ENCODE assay signal across 25 cellular contexts in genomic region chr13:105168295-105168694, GRCh38.
"Had no signal": no experiment of that assay in that cellular context is flagged by ENCODE, and none has a peak within 500 bp of the region (broad histone marks: within the 10 kb centered on the region; RNA-seq: fewer than 3 reads in every experiment).

No MANE protein-coding gene starts in this region.

- H3K9me3 ChIP-seq: colonic mucosa, gastrocnemius medialis, lower lobe of right lung, mucosa of descending colon had no signal

- H3K36me3 ChIP-seq: colonic mucosa, esophagus squamous epithelium, gastrocnemius medialis, heart right ventricle, left lung, lower lobe of right lung had no signal

- ATAC-seq: effector memory CD8-positive, alpha-beta T cell; esophagus mucosa; gastrocnemius medialis; heart right ventricle; left cardiac atrium; left ventricle myocardium superior; lower lobe of right lung; mucosa of descending colon had no signal

- FAIRE-seq: islet of Langerhans, keratinocyte had no signal

- H3K27ac ChIP-seq: colonic mucosa, epithelial cell of prostate, esophagus squamous epithelium, gastrocnemius medialis, heart right ventricle, left lung, lower lobe of right lung had no signal

- DNase-seq: colonic mucosa; cortex of kidney; effector CD8-positive, alpha-beta T cell; effector memory CD8-positive, alpha-beta T cell; endodermal cell; erythroblast; esophagus squamous epithelium; foreskin fibroblast; foreskin melanocyte; gastrocnemius medialis; glutamatergic neuron; head of caudate nucleus; heart right ventricle; hippocampal formation; left cardiac atrium; left lung; left ventricle myocardium superior; lower lobe of right lung; mesenchymal stem cell; mucosa of descending colon; naive B cell had no signal

- H3K4me3 ChIP-seq: colonic mucosa, esophagus squamous epithelium, gastrocnemius medialis, heart right ventricle, left lung, lower lobe of right lung, mucosa of descending colon had no signal

- H3K27me3 ChIP-seq: colonic mucosa, esophagus squamous epithelium, gastrocnemius medialis, heart right ventricle, left lung had no signal
